Comparison of ENCODE assay signal across 14 cellular contexts in genomic region chr3:65356331-65357286, GRCh38.
DNase-seq lines count a peak whose midpoint lies in the region; ATAC-seq, FAIRE-seq and TF ChIP-seq lines count a peak whose summit lies in the region.
"Had no signal": no experiment of that assay in that cellular context is flagged by ENCODE, and none has a peak within 500 bp of the region (broad histone marks: within the 10 kb centered on the region; RNA-seq: fewer than 3 reads in every experiment).

No MANE protein-coding gene starts in this region.

- H3K4me3 ChIP-seq in fibroblast of mammary gland (ENCODE audit: control insufficient read depth, low read depth, low read length) (peak overlapping the region; percentile 40), mesendoderm (ENCODE audit: low read length) (no peak overlapping the region), upper lobe of right lung (peak overlapping the region; percentile 26)

- no peak overlapping the region for H4K5ac ChIP-seq in mesendoderm (ENCODE audit: low read length)

- H3K79me1 ChIP-seq in mesendoderm (ENCODE audit: low read length), result no peaks in the 10 kb centered on the region

- H3K4me2 ChIP-seq in mesendoderm (ENCODE audit: low read length), result no peak overlapping the region

- H4K8ac ChIP-seq in mesendoderm (ENCODE audit: low read depth, low read length), result no peak overlapping the region

- H3K27ac ChIP-seq in mesendoderm (ENCODE audit: low read depth, low read length) (peak overlapping the region; percentile 53), upper lobe of right lung (no peak overlapping the region)

- CTCF ChIA-PET in activated CD4-positive, alpha-beta T cell treated with anti-CD3 and anti-CD28 coated beads for 36 hours (lab: Charles Lee), result no interaction called here
- CTCF ChIA-PET in activated CD4-positive, alpha-beta T cell treated with anti-CD3 and anti-CD28 coated beads, Interleukin-2, amount 10 ng/mL, durations not matched to agents 7 days and 5 days (lab: Charles Lee), result no interaction called here

- H3K27me3 ChIP-seq in mesendoderm (ENCODE audit: insufficient read depth, low read length, poor library complexity) (no peaks in the 10 kb centered on the region), upper lobe of right lung (no peaks in the 10 kb centered on the region)

- H3K27me3 Mint-ChIP-seq in activated CD4-positive, alpha-beta T cell treated with anti-CD3 and anti-CD28 coated beads for 36 hours, result peaks cover 25% of the 10 kb centered on the region
- H3K27me3 Mint-ChIP-seq in activated CD4-positive, alpha-beta T cell treated with anti-CD3 and anti-CD28 coated beads, Interleukin-2, amount 10 ng/mL, durations not matched to agents 7 days and 5 days, result peaks cover 22% of the 10 kb centered on the region

- no peak overlapping the region for H3K9ac ChIP-seq in mesendoderm (ENCODE audit: low read length)

- H3K18ac ChIP-seq in mesendoderm (ENCODE audit: low read length), result peak overlapping the region; percentile 15

- intact Hi-C loops in activated CD4-positive, alpha-beta T cell treated with anti-CD3 and anti-CD28 coated beads for 36 hours (cut with DNase I, micrococcal nuclease), result no loop called here
- intact Hi-C loops in upper lobe of right lung (cut with DNase I), result no loop called here

- DNase-seq in activated CD4-positive, alpha-beta T cell treated with anti-CD3 and anti-CD28 coated beads for 36 hours, result peak; percentile 3
- no peak for DNase-seq in activated CD4-positive, alpha-beta T cell treated with anti-CD3 and anti-CD28 coated beads, Interleukin-2, amount 10 ng/mL, durations not matched to agents 7 days and 5 days
- DNase-seq in fibroblast of mammary gland (ENCODE audit: low read depth) (no peak), mesendoderm (peak; percentile 85), upper lobe of right lung (peak; percentile 64), NCI-H526 treated with DMSO at 0.1 percent for 48 hours (lab: John Stamatoyannopoulos, UW) (no peak), H54 (ENCODE audit: insufficient read length, low spot score) (no peak), inferior parietal cortex (ENCODE audit: extremely low spot score) (no peak)
- DNase-seq: activated T-cell treated with anti-CD3 and anti-CD28 coated beads for 4 hours; DMS 273 treated with DMSO at 0.1 percent for 48 hours; NCI-H446; stimulated activated CD4-positive, alpha-beta T cell treated with anti-CD3 and anti-CD28 coated beads, Interleukin-2, amount 100 ng/mL, for 48 hours; stimulated activated naive CD8-positive, alpha-beta T cell treated with anti-CD3 and anti-CD28 coated beads, Interleukin-15, amount 100 ng/mL, for 72 hours had no signal

- TF ChIP-seq CTCF in fibroblast of mammary gland (conservative IDR thresholded peaks at IDR 0.05; ENCODE audit: control insufficient read depth, insufficient read depth, low read depth, low read length), result no peak
- no peak for TF ChIP-seq CTCF in upper lobe of right lung (IDR thresholded peaks at IDR 0.05)

- WGBS in mesendoderm (ENCODE audit: extremely low coverage, insufficient coverage, low lambda C conversion rate), result no CpG with 5 or more reads among the region's 74 CpGs

- H3K79me2 ChIP-seq in mesendoderm (ENCODE audit: control insufficient read depth, insufficient read depth, low read length), result no peaks in the 10 kb centered on the region

- H3K9me3 Mint-ChIP-seq in activated CD4-positive, alpha-beta T cell treated with anti-CD3 and anti-CD28 coated beads for 36 hours (ENCODE audit: low read depth), result peaks cover 4% of the 10 kb centered on the region
- no peaks in the 10 kb centered on the region for H3K9me3 Mint-ChIP-seq in activated CD4-positive, alpha-beta T cell treated with anti-CD3 and anti-CD28 coated beads, Interleukin-2, amount 10 ng/mL, durations not matched to agents 7 days and 5 days

- H2AK5ac ChIP-seq in mesendoderm (ENCODE audit: low read length), result no peak overlapping the region

- POLR2A ChIA-PET in activated CD4-positive, alpha-beta T cell treated with anti-CD3 and anti-CD28 coated beads for 36 hours (lab: Charles Lee), result no interaction called here
- POLR2A ChIA-PET in activated CD4-positive, alpha-beta T cell treated with anti-CD3 and anti-CD28 coated beads, Interleukin-2, amount 10 ng/mL, durations not matched to agents 7 days and 5 days (lab: Charles Lee), result no interaction called here

- H2BK15ac ChIP-seq in mesendoderm (replicated peaks; ENCODE audit: low read depth), result no peak overlapping the region

- TF ChIP-seq POLR2A in H54 (IDR thresholded peaks at IDR 0.05; ENCODE audit: low read depth, low read length), result no peak

- no peak overlapping the region for H3K23ac ChIP-seq in mesendoderm (ENCODE audit: low read length)

- H3K4me1 ChIP-seq in mesendoderm (ENCODE audit: control insufficient read depth, low read depth, low read length), result no peaks in the 10 kb centered on the region
- no peaks in the 10 kb centered on the region for H3K4me1 ChIP-seq in upper lobe of right lung

- H3K4me1 Mint-ChIP-seq in activated CD4-positive, alpha-beta T cell treated with anti-CD3 and anti-CD28 coated beads for 36 hours, result peaks cover 2% of the 10 kb centered on the region
- H3K4me1 Mint-ChIP-seq in activated CD4-positive, alpha-beta T cell treated with anti-CD3 and anti-CD28 coated beads, Interleukin-2, amount 10 ng/mL, durations not matched to agents 7 days and 5 days, result no peaks in the 10 kb centered on the region

- H3K4me3 Mint-ChIP-seq in activated CD4-positive, alpha-beta T cell treated with anti-CD3 and anti-CD28 coated beads for 36 hours, result no peak overlapping the region
- no peak overlapping the region for H3K4me3 Mint-ChIP-seq in activated CD4-positive, alpha-beta T cell treated with anti-CD3 and anti-CD28 coated beads, Interleukin-2, amount 10 ng/mL, durations not matched to agents 7 days and 5 days

- H3K36me3 ChIP-seq in mesendoderm (ENCODE audit: control insufficient read depth, insufficient read depth, low read length) (no peaks in the 10 kb centered on the region), upper lobe of right lung (peaks cover 5% of the 10 kb centered on the region)

- no peak overlapping the region for H2BK120ac ChIP-seq in mesendoderm (ENCODE audit: low read depth, low read length)

- no peak for FAIRE-seq in H54 (lab: Jason Lieb, UNC)
- FAIRE-seq: islet of Langerhans had no signal

- no peak for ATAC-seq in activated CD4-positive, alpha-beta T cell treated with anti-CD3 and anti-CD28 coated beads for 36 hours
- peak; percentile 15 for ATAC-seq in upper lobe of right lung
- ATAC-seq: stimulated activated naive CD8-positive, alpha-beta T cell treated with anti-CD3 and anti-CD28 coated beads, Interleukin-15, amount 100 ng/mL, for 72 hours had no signal

- H3K36me3 Mint-ChIP-seq in activated CD4-positive, alpha-beta T cell treated with anti-CD3 and anti-CD28 coated beads for 36 hours (ENCODE audit: low read depth), result no peaks in the 10 kb centered on the region
- H3K36me3 Mint-ChIP-seq in activated CD4-positive, alpha-beta T cell treated with anti-CD3 and anti-CD28 coated beads, Interleukin-2, amount 10 ng/mL, durations not matched to agents 7 days and 5 days (ENCODE audit: low read depth), result no peaks in the 10 kb centered on the region

- no peak overlapping the region for H3K56ac ChIP-seq in mesendoderm (ENCODE audit: low read length)

- no peak overlapping the region for H2BK5ac ChIP-seq in mesendoderm (ENCODE audit: low read length)

- H3K4ac ChIP-seq in mesendoderm (ENCODE audit: low read depth, low read length), result no peak overlapping the region

- H3K27ac Mint-ChIP-seq in activated CD4-positive, alpha-beta T cell treated with anti-CD3 and anti-CD28 coated beads for 36 hours, result no peak overlapping the region
- H3K27ac Mint-ChIP-seq in activated CD4-positive, alpha-beta T cell treated with anti-CD3 and anti-CD28 coated beads, Interleukin-2, amount 10 ng/mL, durations not matched to agents 7 days and 5 days, result no peak overlapping the region
- H3K27ac Mint-ChIP-seq: stimulated activated naive CD8-positive, alpha-beta T cell treated with anti-CD3 and anti-CD28 coated beads, Interleukin-15, amount 100 ng/mL, for 72 hours had no signal

- H3K9me3 ChIP-seq in upper lobe of right lung, result no peaks in the 10 kb centered on the region

Comparison
In these comparisons a context has a peak if more than half of its experiments do, and no peak if none do; other contexts are left out.
1. DNase-seq: peak in activated CD4-positive, alpha-beta T cell treated with anti-CD3 and anti-CD28 coated beads for 36 hours (single experiment), mesendoderm (single experiment) and upper lobe of right lung (single experiment); none in activated CD4-positive, alpha-beta T cell treated with anti-CD3 and anti-CD28 coated beads, Interleukin-2, amount 10 ng/mL, durations not matched to agents 7 days and 5 days (single experiment), fibroblast of mammary gland (single experiment), NCI-H526 treated with DMSO at 0.1 percent for 48 hours (single experiment), H54 (single experiment) and inferior parietal cortex (single experiment).